ENCODE assay signal across 1 cellular context in the genomic region with DNA sequence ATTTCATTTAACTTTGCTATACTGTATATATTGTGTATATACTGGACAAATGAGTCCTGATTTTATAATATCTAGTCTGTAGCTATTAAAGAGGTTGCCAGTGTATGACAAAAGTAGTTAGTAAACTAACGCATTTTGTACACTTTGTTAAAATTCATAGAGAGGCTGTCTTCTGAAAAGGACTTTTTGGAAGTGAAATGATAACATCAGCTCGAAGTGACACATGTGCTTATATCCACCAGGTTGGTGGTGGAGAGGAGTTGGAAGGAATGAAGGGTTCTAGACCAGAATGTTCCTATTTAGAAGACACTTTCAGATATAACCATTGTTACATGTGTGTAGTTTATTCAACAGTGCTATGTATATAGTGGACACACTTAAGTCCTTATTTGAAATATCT. TPM values are rescaled to one million over a fixed set of nuclear protein-coding genes. Genes with fewer than 3 reads are reported as not detected.
"Had no signal": no experiment of that assay in that cellular context is flagged by ENCODE, and none has a peak within 500 bp of the region (broad histone marks: within the 10 kb centered on the region; RNA-seq: fewer than 3 reads in every experiment).

No MANE protein-coding gene starts in this region.

RNA-seq across cellular contexts. Expression of gene BTN1A1, which starts 24.2 kb away (rescaled TPM):
- total RNA-seq: HT-29 had no signal
